In genomic region chr3:104436536-104436935, GRCh38 we compare ENCODE assay signal across 1 cellular context.
TF ChIP-seq lines count a peak whose summit lies in the region.

No MANE protein-coding gene starts in this region.

TF ChIP-seq in SK-N-SH, 30 proteins besides CTCF, POLR2A, EP300 and RAD21 (continued from another document):
- TF ChIP-seq ZBTB33 (IDR thresholded peaks at IDR 0.05; ENCODE audit: borderline replicate concordance, low read depth), result no peak
- TF ChIP-seq REST (IDR thresholded peaks at IDR 0.05; ENCODE audit: low read depth, low read length), result no peak
TF ChIP-seq in SK-N-SH: peak in this region for 1.
